In the genomic region with DNA sequence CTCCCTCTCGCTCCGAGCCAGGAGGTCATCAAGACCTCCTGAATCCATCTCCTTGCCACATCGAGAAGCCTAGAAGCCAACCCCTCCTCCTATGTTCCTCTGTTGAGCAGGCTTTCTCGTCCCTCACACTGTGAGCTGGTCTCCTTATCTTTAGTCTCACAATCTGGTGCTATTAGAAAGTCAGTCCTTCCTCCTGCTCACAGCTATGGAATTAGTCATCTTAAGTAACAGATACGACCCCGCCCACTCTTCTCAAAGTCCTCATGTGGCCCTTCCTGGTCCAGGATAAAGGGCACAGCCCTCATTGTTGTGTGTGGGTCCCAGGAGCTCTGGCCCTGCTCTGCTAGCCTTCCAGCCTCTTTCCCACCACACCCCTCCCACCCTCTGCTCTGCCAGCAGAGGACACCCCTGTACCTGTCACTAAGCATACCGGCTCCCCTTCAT, we compare ENCODE assay signal across 14 cellular contexts. TPM values are rescaled to one million over a fixed set of nuclear protein-coding genes. Genes with fewer than 3 reads are reported as not detected.
DNase-seq lines count a peak whose midpoint lies in the region; ATAC-seq, FAIRE-seq and TF ChIP-seq lines count a peak whose summit lies in the region.
"Had no signal": no experiment of that assay in that cellular context is flagged by ENCODE, and none has a peak within 500 bp of the region (broad histone marks: within the 10 kb centered on the region; RNA-seq: fewer than 3 reads in every experiment).

No MANE protein-coding gene starts in this region.

- TF ChIP-seq POLR2A in vagina (IDR thresholded peaks at IDR 0.05) = no peak

- no peak overlapping the region for H3K27ac ChIP-seq in caudate nucleus (ENCODE audit: low read depth, low read length)
- H3K27ac ChIP-seq in vagina = no peak overlapping the region
- H3K27ac ChIP-seq: KMS-11 had no signal

- H3K9me3 Mint-ChIP-seq in effector memory CD8-positive, alpha-beta T cell = peaks cover 0 to 5% of the 10 kb centered on the region in 2 donors
- H3K9me3 Mint-ChIP-seq: HFFc6 had no signal

- no peaks in the 10 kb centered on the region for H3K4me1 ChIP-seq in vagina

- H3K4me3 ChIP-seq in AG09309 (ENCODE audit: control insufficient read depth, low read depth, low read length) = no peak overlapping the region
- H3K4me3 ChIP-seq in bronchial epithelial cell (ENCODE audit: low read depth, low read length) = no peak overlapping the region
- H3K4me3 ChIP-seq in vagina = no peak overlapping the region

- DNase-seq in AG09309 (ENCODE audit: low read depth) = peak; percentile 8
- DNase-seq in LHCN-M2 (ENCODE audit: low read depth) = peak; percentile 15
- peak; percentile 58 for DNase-seq in bronchial epithelial cell (ENCODE audit: low read depth)
- DNase-seq in iris pigment epithelial cell (ENCODE audit: low read depth) = peak; percentile 48
- DNase-seq in caudate nucleus (lab: John Stamatoyannopoulos, UW) = no peak
- DNase-seq in effector memory CD8-positive, alpha-beta T cell = no peak
- no peak for DNase-seq in vagina (ENCODE audit: extremely low spot score in 2 of 2)
- DNase-seq: head of caudate nucleus, HFFc6, occipital lobe, T-helper 17 cell had no signal

- H3K4me1 Mint-ChIP-seq in effector memory CD8-positive, alpha-beta T cell (ENCODE audit: low read depth in 2 of 2) = peaks cover 0 to 3% of the 10 kb centered on the region in 2 donors

- intact Hi-C loops in vagina (cut with DNase I) = no loop called here

- TF ChIP-seq CTCF in AG09309 (IDR thresholded peaks at IDR 0.05; ENCODE audit: control insufficient read depth, insufficient read depth, low read depth, low read length, missing control alignments) (no peak), bronchial epithelial cell (IDR thresholded peaks at IDR 0.05; ENCODE audit: insufficient read depth, low read length, severe bottlenecking) (no peak), vagina (IDR thresholded peaks at IDR 0.05) (no peak)

- H3K36me3 ChIP-seq in bronchial epithelial cell (ENCODE audit: control insufficient read depth, insufficient read depth, low read length) = no peaks in the 10 kb centered on the region
- H3K36me3 ChIP-seq in vagina = no peaks in the 10 kb centered on the region

- H3K27me3 Mint-ChIP-seq in effector memory CD8-positive, alpha-beta T cell = no peaks in the 10 kb centered on the region
- H3K27me3 Mint-ChIP-seq: activated naive CD8-positive, alpha-beta T cell; T-helper 17 cell had no signal

- no peaks in the 10 kb centered on the region for H3K36me3 Mint-ChIP-seq in effector memory CD8-positive, alpha-beta T cell (ENCODE audit: insufficient read depth)

- no peak overlapping the region for H3K27ac Mint-ChIP-seq in effector memory CD8-positive, alpha-beta T cell
- H3K27ac Mint-ChIP-seq: activated naive CD8-positive, alpha-beta T cell; HFFc6; T-helper 17 cell had no signal

- H3K27me3 ChIP-seq in bronchial epithelial cell (ENCODE audit: control insufficient read depth, insufficient read depth, low read length) (no peaks in the 10 kb centered on the region), vagina (no peaks in the 10 kb centered on the region)

- H3K9me3 ChIP-seq in vagina = no peaks in the 10 kb centered on the region

- no peak overlapping the region for H3K4me3 Mint-ChIP-seq in effector memory CD8-positive, alpha-beta T cell
- H3K4me3 Mint-ChIP-seq: activated naive CD8-positive, alpha-beta T cell; HFFc6; T-helper 17 cell had no signal

- no peak for ATAC-seq in effector memory CD8-positive, alpha-beta T cell (replicated peaks)
- ATAC-seq in HG03460 (IDR thresholded peaks at IDR 0.05; ENCODE audit: unreplicated experiment) = no peak
- ATAC-seq: T-helper 17 cell had no signal

- FAIRE-seq in bronchial epithelial cell (lab: Jason Lieb, UNC) = peak; percentile 7

RNA-seq across cellular contexts. Expression of a gene that starts 41.4 kb away (rescaled TPM):
- total RNA-seq in LHCN-M2 (2014; rRNA removed) (15.6 and 15.8 TPM in 2 replicates), bronchial epithelial cell (6.5 and 7.6 TPM in 2 replicates), vagina (64.8 TPM)
- polyA plus RNA-seq in LHCN-M2 (2012) = 5.5 TPM

Comparison
In these comparisons a context has a peak if more than half of its experiments do, and no peak if none do; other contexts are left out.
1. DNase-seq: peak in AG09309 (single experiment), LHCN-M2 (single experiment), bronchial epithelial cell (single experiment) and iris pigment epithelial cell (single experiment); none in caudate nucleus (0 of 61), effector memory CD8-positive, alpha-beta T cell (0 of 3) and vagina (0 of 2).